ENCODE assay signal across 28 cellular contexts in genomic region chr19:13926715-13927114, GRCh38. TPM values are rescaled to one million over a fixed set of nuclear protein-coding genes. Genes with fewer than 3 reads are reported as not detected.
DNase-seq lines count a peak whose midpoint lies in the region; ATAC-seq, FAIRE-seq and TF ChIP-seq lines count a peak whose summit lies in the region.
"Had no signal": no experiment of that assay in that cellular context is flagged by ENCODE, and none has a peak within 500 bp of the region (broad histone marks: within the 10 kb centered on the region; RNA-seq: fewer than 3 reads in every experiment).

No MANE protein-coding gene starts in this region.

- no peak overlapping the region for H2AFZ ChIP-seq in DND-41 (ENCODE audit: low read depth, low read length)

- H3K9ac ChIP-seq in DND-41 (ENCODE audit: low read depth, low read length) = no peak overlapping the region
- H3K9ac ChIP-seq: BLaER1 had no signal

- H3K36me3 ChIP-seq in DND-41 (ENCODE audit: insufficient read depth, low read length) (peaks cover 67% of the 10 kb centered on the region), bronchial epithelial cell (ENCODE audit: control insufficient read depth, insufficient read depth, low read length) (peaks cover 26% of the 10 kb centered on the region), mucosa of descending colon (ENCODE audit: low read depth) (no peaks in the 10 kb centered on the region)

- FAIRE-seq in HTR-8/SVneo (lab: Jason Lieb, UNC) (peak; percentile 4), bronchial epithelial cell (lab: Jason Lieb, UNC) (peak; percentile 36)
- FAIRE-seq: colon had no signal

- ATAC-seq in DND-41 (ENCODE audit: insufficient read depth, low read depth) (no peak), mucosa of descending colon (peak; percentile 21), GM18909 (IDR thresholded peaks at IDR 0.05; ENCODE audit: poor library complexity, unreplicated experiment) (no peak), HG03095 (IDR thresholded peaks at IDR 0.05; ENCODE audit: unreplicated experiment) (no peak)
- ATAC-seq: activated CD4-positive, CD25-positive, alpha-beta regulatory T cell treated with anti-CD3 and anti-CD28 coated beads, Interleukin-2, amount 50 U/mL, for 24 hours; activated CD8-positive, alpha-beta T cell treated with anti-CD3 and anti-CD28 coated beads, Interleukin-2, amount 10 ng/mL, durations not matched to agents 7 days and 5 days; activated T-helper 17 cell treated with anti-CD3 and anti-CD28 coated beads, Interleukin-2, amount 50 U/mL, for 72 hours had no signal

- H4K20me1 ChIP-seq in DND-41 (ENCODE audit: insufficient read depth, low read length) = no peaks in the 10 kb centered on the region; the same call in 1 of the 2 replicates
- H4K20me1 ChIP-seq: BLaER1 had no signal

- no peak overlapping the region for H3K4me2 ChIP-seq in DND-41 (ENCODE audit: insufficient read depth, low read length)
- H3K4me2 ChIP-seq: BLaER1 had no signal

- TF ChIP-seq CTCF in DND-41 (IDR thresholded peaks at IDR 0.05; ENCODE audit: borderline replicate concordance, extremely low read depth, low read length, poor library complexity, severe bottlenecking) (no peak), bronchial epithelial cell (IDR thresholded peaks at IDR 0.05; ENCODE audit: insufficient read depth, low read length, severe bottlenecking) (no peak), mucosa of descending colon (IDR thresholded peaks at IDR 0.05) (no peak)

- DNase-seq in DND-41 (no peak), HTR-8/SVneo (ENCODE audit: insufficient read length, low spot score) (no peak), bronchial epithelial cell (ENCODE audit: low read depth) (no peak), mucosa of descending colon (no peak), LoVo (ENCODE audit: low spot score) (no peak)
- DNase-seq: activated CD8-positive, alpha-beta T cell treated with anti-CD3 and anti-CD28 coated beads, Interleukin-2, amount 10 ng/mL, durations not matched to agents 7 days and 5 days; activated naive CD4-positive, alpha-beta T cell treated with anti-CD3 and anti-CD28 coated beads, Interleukin-2, amount 50 U/mL, for 16 hours; effector CD4-positive, alpha-beta T cell; gastrocnemius medialis; hippocampal formation; Karpas-422; NCI-H1436 treated with DMSO at 0.1 percent for 48 hours; NCI-H345; NCI-H748 treated with DMSO at 0.1 percent for 48 hours; SIG-M5; sigmoid colon; stimulated activated CD4-positive, alpha-beta T cell treated with anti-CD3 and anti-CD28 coated beads, Interleukin-12 subunit alpha, Interleukin-12 subunit beta, amount 100 ng/mL, for 4 hours; stimulated activated CD4-positive, alpha-beta T cell treated with anti-CD3 and anti-CD28 coated beads, Interleukin-4, amount 100 ng/mL, for 24 hours; SW 1271 had no signal

- H3K27me3 ChIP-seq in DND-41 (ENCODE audit: insufficient read depth, low read length, poor library complexity) (no peaks in the 10 kb centered on the region), bronchial epithelial cell (ENCODE audit: control insufficient read depth, insufficient read depth, low read length) (no peaks in the 10 kb centered on the region)
- H3K27me3 ChIP-seq: BLaER1, gastrocnemius medialis, sigmoid colon, tibial nerve had no signal

- intact Hi-C loops in mucosa of descending colon (cut with DNase I, micrococcal nuclease) = no loop called here

- H3K4me1 ChIP-seq in DND-41 (ENCODE audit: insufficient read depth, low read length) = no peaks in the 10 kb centered on the region
- H3K4me1 ChIP-seq in mucosa of descending colon (ENCODE audit: low read depth) = no peaks in the 10 kb centered on the region
- H3K4me1 ChIP-seq: BLaER1, gastrocnemius medialis, HAP-1, sigmoid colon, tibial nerve had no signal

- peak overlapping the region; percentile 26; the same call in 1 of the 2 replicates for H3K27ac ChIP-seq in DND-41 (ENCODE audit: low read length)
- H3K27ac ChIP-seq: BLaER1, sigmoid colon, tibial nerve had no signal

- H3K4me3 ChIP-seq in DND-41 (ENCODE audit: low read depth in 1 of 2, low read length in 2 of 2) = no peak overlapping the region
- H3K4me3 ChIP-seq in bronchial epithelial cell (ENCODE audit: low read depth, low read length) = no peak overlapping the region
- H3K4me3 ChIP-seq in mucosa of descending colon = no peak overlapping the region
- H3K4me3 ChIP-seq: BLaER1, gastrocnemius medialis, HAP-1, sigmoid colon, tibial nerve had no signal

- H3K9me3 ChIP-seq in DND-41 (ENCODE audit: insufficient read depth, low read length, severe bottlenecking) = no peaks in the 10 kb centered on the region
- H3K9me3 ChIP-seq in mucosa of descending colon = no peaks in the 10 kb centered on the region
- H3K9me3 ChIP-seq: BLaER1, gastrocnemius medialis, HAP-1, sigmoid colon, tibial nerve had no signal

- no peaks in the 10 kb centered on the region for H3K79me2 ChIP-seq in DND-41 (ENCODE audit: insufficient read depth, low read length)

RNA-seq across cellular contexts. Expression of gene PODNL1, which starts 11.5 kb away (rescaled TPM):
- total RNA-seq in bronchial epithelial cell (0.38 TPM in 1 of 2 replicates, not detected in the other), mucosa of descending colon (1 to 10 TPM; 1.7 to 3.4 (median 2.9) TPM)
- total RNA-seq: sigmoid colon had no signal

RNA-seq across cellular contexts. Expression of gene CC2D1A, which starts 20.7 kb away (rescaled TPM):
- total RNA-seq in bronchial epithelial cell (6.8 and 11.3 TPM in 2 replicates), mucosa of descending colon (100 to 1,000 TPM in 2 of 3 donors, 10 to 100 TPM in 1; 68.4 to 118 (median 101) TPM)

RNA-seq across cellular contexts. Expression of gene BRME1, which starts 20.8 kb away (rescaled TPM):
- 0.26 and 0.77 TPM in 2 replicates for total RNA-seq in bronchial epithelial cell
- total RNA-seq in mucosa of descending colon = 10 to 100 TPM in 2 of 3 donors, 1 to 10 TPM in 1; 5.5 to 12.9 (median 10.8) TPM

RNA-seq across cellular contexts. Expression of gene DCAF15, which starts 25.6 kb away (rescaled TPM):
- total RNA-seq in bronchial epithelial cell = 6.3 and 8.2 TPM in 2 replicates
- total RNA-seq in mucosa of descending colon = 10 to 100 TPM; 26.4 to 35.2 (median 34.7) TPM

RNA-seq across cellular contexts. Expression of gene NANOS3, which starts 49.8 kb away (rescaled TPM):
- total RNA-seq in bronchial epithelial cell (0.53 TPM in 1 of 2 replicates, not detected in the other), mucosa of descending colon (1 to 10 TPM in 1 of 3 donors, not detected in 2; 1.5 TPM)
- total RNA-seq: fibroblast of lung, gastrocnemius medialis, sigmoid colon, tibial nerve had no signal
